17 cellular contexts compared by ENCODE assay signal in genomic region chr3:114627760-114628159, GRCh38.
DNase-seq lines count a peak whose midpoint lies in the region; TF ChIP-seq lines count a peak whose summit lies in the region.
"Had no signal": no experiment of that assay in that cellular context is flagged by ENCODE, and none has a peak within 500 bp of the region (broad histone marks: within the 10 kb centered on the region; RNA-seq: fewer than 3 reads in every experiment).

No MANE protein-coding gene starts in this region.

- no peaks in the 10 kb centered on the region for H3K36me3 ChIP-seq in right atrium auricular region
- H3K36me3 ChIP-seq in prostate gland = no peaks in the 10 kb centered on the region
- H3K36me3 ChIP-seq: ascending aorta had no signal

- H3K4me3 ChIP-seq in right atrium auricular region = no peak overlapping the region
- H3K4me3 ChIP-seq in skeletal muscle cell (ENCODE audit: low read depth, low read length) = no peak overlapping the region
- H3K4me3 ChIP-seq in prostate gland = no peak overlapping the region
- H3K4me3 ChIP-seq: ascending aorta had no signal

- 74% methylated on average over 4 of the region's 4 CpGs for WGBS in prostate gland

- H3K9me3 Mint-ChIP-seq in chondrocyte (ENCODE audit: low read depth) = no peaks in the 10 kb centered on the region
- H3K9me3 Mint-ChIP-seq: activated CD8-positive, alpha-beta T cell treated with anti-CD3 and anti-CD28 coated beads for 36 hours; activated T-helper 17 cell treated with anti-CD3 and anti-CD28 coated beads, Interleukin-2, amount 50 U/mL, for 72 hours had no signal

- H3K27me3 Mint-ChIP-seq in chondrocyte (ENCODE audit: low read depth) = no peaks in the 10 kb centered on the region
- H3K27me3 Mint-ChIP-seq: activated CD8-positive, alpha-beta T cell treated with anti-CD3 and anti-CD28 coated beads for 36 hours; activated T-helper 17 cell treated with anti-CD3 and anti-CD28 coated beads, Interleukin-2, amount 50 U/mL, for 72 hours; progenitor cell of endocrine pancreas had no signal

- H3K4me1 Mint-ChIP-seq in chondrocyte (ENCODE audit: low read depth) = peaks cover 48% of the 10 kb centered on the region
- H3K4me1 Mint-ChIP-seq: activated T-helper 17 cell treated with anti-CD3 and anti-CD28 coated beads, Interleukin-2, amount 50 U/mL, for 72 hours had no signal

- peak overlapping the region; percentile 49 for H3K27ac Mint-ChIP-seq in chondrocyte (ENCODE audit: unreplicated experiment)
- H3K27ac Mint-ChIP-seq: activated CD8-positive, alpha-beta T cell treated with anti-CD3 and anti-CD28 coated beads for 36 hours; activated T-helper 17 cell treated with anti-CD3 and anti-CD28 coated beads, Interleukin-2, amount 50 U/mL, for 72 hours; progenitor cell of endocrine pancreas had no signal

- DNase-seq in EH (ENCODE audit: low read depth) = peak; percentile 64
- no peak for DNase-seq in chondrocyte (ENCODE audit: low spot score)
- DNase-seq in right atrium auricular region (ENCODE audit: low spot score) = peak; percentile 81
- DNase-seq in skeletal muscle cell (ENCODE audit: low read depth) = peak; percentile 75
- DNase-seq in GF-D8 (lab: John Stamatoyannopoulos, UW) = no peak
- no peak for DNase-seq in AML-193 (lab: John Stamatoyannopoulos, UW)
- no peak for DNase-seq in NOMO-1 treated with dmso at 0.1 percent for 144 hours (lab: John Stamatoyannopoulos, UW; ENCODE audit: unreplicated experiment)
- DNase-seq in prostate gland (ENCODE audit: low spot score) = no peak
- DNase-seq: activated CD8-positive, alpha-beta T cell treated with anti-CD3 and anti-CD28 coated beads for 36 hours; KBM-7; NCI-H1417; NCI-H345; stimulated activated CD4-positive, alpha-beta T cell treated with anti-CD3 and anti-CD28 coated beads, Interleukin-2, amount 100 ng/mL, for 24 hours; stimulated activated CD8-positive, alpha-beta memory T cell treated with anti-CD3 and anti-CD28 coated beads, Interleukin-4, amount 100 ng/mL, for 48 hours had no signal

- peaks cover 0 to 49% of the 10 kb centered on the region in 2 donors for H3K4me1 ChIP-seq in right atrium auricular region
- peaks cover 2% of the 10 kb centered on the region for H3K4me1 ChIP-seq in prostate gland (replicated peaks)

- no peak for TF ChIP-seq POLR2A in prostate gland (IDR thresholded peaks at IDR 0.05)

- TF ChIP-seq CTCF in chondrocyte (IDR thresholded peaks at IDR 0.05) = no peak
- TF ChIP-seq CTCF in right atrium auricular region (IDR thresholded peaks at IDR 0.05) = no peak
- no peak for TF ChIP-seq CTCF in prostate gland (IDR thresholded peaks at IDR 0.05)

- H3K9me3 ChIP-seq in right atrium auricular region (no peaks in the 10 kb centered on the region), prostate gland (no peaks in the 10 kb centered on the region)
- H3K9me3 ChIP-seq: ascending aorta had no signal

- no peaks in the 10 kb centered on the region for H3K36me3 Mint-ChIP-seq in chondrocyte (ENCODE audit: low read depth)

- peak overlapping the region; percentile 96 to 98 for H3K27ac ChIP-seq in right atrium auricular region
- H3K27ac ChIP-seq in prostate gland = no peak overlapping the region

- H3K4me3 Mint-ChIP-seq in chondrocyte (ENCODE audit: unreplicated experiment) = no peak overlapping the region
- H3K4me3 Mint-ChIP-seq: activated CD8-positive, alpha-beta T cell treated with anti-CD3 and anti-CD28 coated beads for 36 hours; activated T-helper 17 cell treated with anti-CD3 and anti-CD28 coated beads, Interleukin-2, amount 50 U/mL, for 72 hours had no signal

- intact Hi-C loops in prostate gland (cut with DNase I) = loop anchor here (10.0 kb wide), 1 partner anchor 467 kb away; no protein-coding TSS in a partner anchor

- no peaks in the 10 kb centered on the region for H3K27me3 ChIP-seq in right atrium auricular region
- H3K27me3 ChIP-seq in prostate gland (replicated peaks; ENCODE audit: insufficient read depth) = no peaks in the 10 kb centered on the region
- H3K27me3 ChIP-seq: ascending aorta had no signal

Comparison
In these comparisons a context has a peak if more than half of its experiments do, and no peak if none do; other contexts are left out.
1. DNase-seq: peak in EH (single experiment), right atrium auricular region (single experiment) and skeletal muscle cell (single experiment); none in chondrocyte (single experiment), GF-D8 (single experiment), AML-193 (0 of 2), NOMO-1 treated with dmso at 0.1 percent for 144 hours (single experiment) and prostate gland (single experiment).
2. H3K27ac ChIP-seq: peak in right atrium auricular region (2 of 2); none in prostate gland (0 of 2).